17 cellular contexts compared by ENCODE assay signal in the genomic region with DNA sequence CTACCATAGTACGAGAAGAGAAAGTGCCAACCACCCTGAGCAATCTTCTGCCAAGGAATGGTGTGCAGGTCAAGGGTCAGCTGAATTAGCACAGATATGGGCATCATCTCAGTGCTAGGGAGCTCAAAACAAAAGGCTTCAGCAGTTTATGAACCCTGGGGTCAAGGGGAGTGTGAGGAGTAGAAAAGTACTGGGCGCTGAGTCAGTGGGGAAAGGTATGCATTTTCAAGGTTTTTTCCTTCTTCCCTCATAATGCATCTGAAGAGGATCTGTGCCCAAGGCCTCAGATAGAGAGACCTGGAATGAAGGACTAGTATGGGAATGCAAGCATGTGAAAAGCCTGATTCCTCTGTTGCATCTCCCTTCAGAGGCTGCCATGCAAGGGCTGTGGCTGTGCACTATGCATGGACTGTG.
A peak's percentile ranks its signal among the peaks of the same experiment; 100 is the strongest.
DNase-seq lines count a peak whose midpoint lies in the region; FAIRE-seq lines count a peak whose summit lies in the region.
"Had no signal": no experiment of that assay in that cellular context is flagged by ENCODE, and none has a peak within 500 bp of the region (broad histone marks: within the 10 kb centered on the region; RNA-seq: fewer than 3 reads in every experiment).

No MANE protein-coding gene starts in this region.

- no peak overlapping the region for H2AK5ac ChIP-seq in neuronal stem cell (ENCODE audit: low read depth, low read length)

- H3K9ac ChIP-seq in neuronal stem cell (ENCODE audit: low read depth, low read length, poor library complexity), result no peak overlapping the region
- H3K9ac ChIP-seq: BLaER1 had no signal

- no peak overlapping the region for H3K4me2 ChIP-seq in neuronal stem cell (ENCODE audit: insufficient read depth, low read length, poor library complexity, severe bottlenecking)
- H3K4me2 ChIP-seq: A549, BLaER1 had no signal

- no peak overlapping the region for H4K91ac ChIP-seq in neuronal stem cell (ENCODE audit: low read depth, low read length, poor library complexity)

- FAIRE-seq in small intestine (lab: Jason Lieb, UNC), result no peak
- no peak for FAIRE-seq in GM19239 (lab: Jason Lieb, UNC)
- FAIRE-seq: A549, GM12878, H1 had no signal

- H3K36me3 ChIP-seq in neuronal stem cell (replicated peaks in 1 of 2; ENCODE audit: control insufficient read depth in 2 of 2, insufficient read depth in 2 of 2, low read length in 2 of 2) (no peaks in the 10 kb centered on the region), small intestine (ENCODE audit: control insufficient read depth in 2 of 2, insufficient read depth in 2 of 2, low read length in 2 of 2) (no peaks in the 10 kb centered on the region)
- H3K36me3 ChIP-seq: BLaER1 had no signal

- H3K4me1 ChIP-seq in neuronal stem cell (ENCODE audit: control insufficient read depth in 2 of 2, insufficient read depth in 1 of 2, low read depth in 1 of 2, low read length in 2 of 2), result peaks cover 0 to 2% of the 10 kb centered on the region in 2 donors
- no peaks in the 10 kb centered on the region for H3K4me1 ChIP-seq in small intestine (ENCODE audit: control insufficient read depth in 2 of 2, insufficient read depth in 1 of 2, low read depth in 1 of 2, low read length in 1 of 2)
- H3K4me1 ChIP-seq: A549, BLaER1 had no signal

- no peak overlapping the region for H2BK15ac ChIP-seq in neuronal stem cell (ENCODE audit: low read length)

- H4K8ac ChIP-seq in neuronal stem cell (ENCODE audit: low read depth, low read length), result no peak overlapping the region

- H3K9me3 ChIP-seq in neuronal stem cell (replicated peaks in 1 of 2; ENCODE audit: control insufficient read depth in 2 of 2, insufficient read depth in 1 of 2, low read depth in 1 of 2, low read length in 2 of 2) (no peaks in the 10 kb centered on the region), small intestine (ENCODE audit: control insufficient read depth, low read depth) (no peaks in the 10 kb centered on the region)
- H3K9me3 ChIP-seq: A549, BLaER1 had no signal

- DNase-seq in M059J (ENCODE audit: low read depth) (peak; percentile 46), amniotic epithelial cell (ENCODE audit: low read depth) (peak; percentile 41), neuronal stem cell (ENCODE audit: low spot score) (no peak), small intestine (peak; percentile 35), putamen (ENCODE audit: low spot score) (no peak), GDM1 (lab: John Stamatoyannopoulos, UW) (no peak), GM19239 (ENCODE audit: insufficient read length, low spot score) (no peak)
- no peak for DNase-seq in activated naive CD4-positive, alpha-beta T cell (lab: John Stamatoyannopoulos, UW)
- DNase-seq: Calu3; CD4-positive, alpha-beta memory T cell; DMS79 treated with DMSO at 0.1 percent for 48 hours; H9 had no signal

- no peak overlapping the region for H3K23ac ChIP-seq in neuronal stem cell (ENCODE audit: low read depth, low read length, poor library complexity)

- H3K4me3 ChIP-seq in neuronal stem cell (ENCODE audit: low read length in 2 of 2) (no peak overlapping the region), small intestine (ENCODE audit: low read depth in 1 of 2, low read length in 2 of 2) (no peak overlapping the region)
- H3K4me3 ChIP-seq: A549, BLaER1, GM12878 had no signal

- no peaks in the 10 kb centered on the region for H3K79me1 ChIP-seq in neuronal stem cell (ENCODE audit: low read depth, low read length)

- no CpG with 5 or more reads among the region's 2 CpGs for WGBS in neuronal stem cell (ENCODE audit: extremely low coverage in 2 of 2, insufficient read length in 2 of 2, insufficient replicate concordance in 1 of 2), 2 donors
- WGBS in small intestine, 3 donors, result 59 to 74% (median 72%) methylated on average over 2 of the region's 2 CpGs

- no peaks in the 10 kb centered on the region for H3K27me3 ChIP-seq in neuronal stem cell (ENCODE audit: control insufficient read depth in 3 of 3, insufficient read depth in 3 of 3, low read depth in 1 of 3, low read length in 3 of 3)
- no peaks in the 10 kb centered on the region for H3K27me3 ChIP-seq in small intestine (ENCODE audit: control insufficient read depth in 2 of 2, insufficient read depth in 2 of 2, low read length in 2 of 2)
- H3K27me3 ChIP-seq: BLaER1 had no signal

- peak overlapping the region; percentile 15 for H3K18ac ChIP-seq in neuronal stem cell (ENCODE audit: low read length)

- H2BK12ac ChIP-seq in neuronal stem cell (ENCODE audit: low read length), result no peak overlapping the region

- H3K14ac ChIP-seq in neuronal stem cell (ENCODE audit: low read length), result no peak overlapping the region

- H3K27ac ChIP-seq in neuronal stem cell (replicated peaks; ENCODE audit: low read length), result no peak overlapping the region
- no peak overlapping the region for H3K27ac ChIP-seq in small intestine (ENCODE audit: low read depth in 1 of 2, low read length in 1 of 2)
- H3K27ac ChIP-seq: 22Rv1, A549, BLaER1 had no signal

- no peak overlapping the region for H2BK120ac ChIP-seq in neuronal stem cell (ENCODE audit: low read depth, low read length)

- no peak overlapping the region for H2AFZ ChIP-seq in neuronal stem cell (ENCODE audit: low read length)

- H3K4ac ChIP-seq in neuronal stem cell (ENCODE audit: low read length), result no peak overlapping the region

- no peak overlapping the region for H2BK5ac ChIP-seq in neuronal stem cell (ENCODE audit: low read length)

Comparison
In these comparisons a context has a peak if more than half of its experiments do, and no peak if none do; other contexts are left out.
1. DNase-seq: peak in M059J (single experiment), amniotic epithelial cell (single experiment) and small intestine (single experiment); none in neuronal stem cell (single experiment), activated naive CD4-positive, alpha-beta T cell (0 of 4), putamen (single experiment), GDM1 (single experiment) and GM19239 (single experiment).